Comparison of ENCODE assay signal across 35 cellular contexts in genomic region chr12:112996501-112996900, GRCh38.
"Had no signal": no experiment of that assay in that cellular context is flagged by ENCODE, and none has a peak within 500 bp of the region (broad histone marks: within the 10 kb centered on the region; RNA-seq: fewer than 3 reads in every experiment).

No MANE protein-coding gene starts in this region.

- DNase-seq: activated B cell treated with CpG ODN at 0.5 μM for 24 hours; activated CD4-positive, alpha-beta T cell treated with anti-CD3 and anti-CD28 coated beads for 48 hours; activated CD4-positive, alpha-beta T cell treated with anti-CD3 and anti-CD28 coated beads, Interleukin-2, amount 50 U/mL, for 1 hour; activated CD4-positive, alpha-beta T cell treated with anti-CD3 and anti-CD28 coated beads, Interleukin-2, amount 50 U/mL, for 48 hours; activated CD8-positive, alpha-beta memory T cell treated with anti-CD3 and anti-CD28 coated beads, Interleukin-2, amount 10 ng/mL, durations not matched to agents 7 days and 5 days; activated CD8-positive, alpha-beta memory T cell treated with anti-CD3 and anti-CD28 coated beads, Interleukin-2, amount 50 U/mL, for 4 hours; activated CD8-positive, alpha-beta T cell treated with anti-CD3 and anti-CD28 coated beads, Interleukin-2, amount 10 ng/mL, durations not matched to agents 7 days and 5 days; activated effector memory CD4-positive, alpha-beta T cell treated with Interleukin-2 at 50 U/mL for 16 hours; activated gamma-delta T cell treated with Interleukin-2 at 50 U/mL for 16 hours; activated naive CD4-positive, alpha-beta T cell treated with anti-CD3 and anti-CD28 coated beads, Interleukin-2, amount 50 U/mL, for 16 hours; activated naive CD4-positive, alpha-beta T cell treated with Interleukin-2 at 50 U/mL for 16 hours; activated T-cell treated with anti-CD3 and anti-CD28 coated beads, Interleukin-2, amount 50 U/mL, for 1 hour; amniotic stem cell; anterior cingulate cortex; brain microvascular endothelial cell; dorsolateral prefrontal cortex; effector CD4-positive, alpha-beta T cell; effector memory CD8-positive, alpha-beta T cell; erythroblast; foreskin keratinocyte; gastrocnemius medialis; glutamatergic neuron; heart left ventricle; T-cell; T1000; WERI-Rb-1 had no signal

- H3K4me1 ChIP-seq: esophagus muscularis mucosa, foreskin keratinocyte, gastrocnemius medialis, heart left ventricle had no signal

- H3K27ac ChIP-seq: brain microvascular endothelial cell, coronary artery, dorsolateral prefrontal cortex, esophagus muscularis mucosa, foreskin keratinocyte, gastrocnemius medialis, heart left ventricle, WERI-Rb-1 had no signal

- ATAC-seq: activated CD4-positive, CD25-positive, alpha-beta regulatory T cell treated with anti-CD3 and anti-CD28 coated beads, Interleukin-2, amount 50 U/mL, for 24 hours; activated CD8-positive, alpha-beta memory T cell treated with anti-CD3 and anti-CD28 coated beads, Interleukin-2, amount 10 ng/mL, durations not matched to agents 7 days and 5 days; activated CD8-positive, alpha-beta T cell treated with anti-CD3 and anti-CD28 coated beads, Interleukin-2, amount 10 ng/mL, durations not matched to agents 7 days and 5 days; activated T-helper 17 cell treated with anti-CD3 and anti-CD28 coated beads, Interleukin-2, amount 50 U/mL, for 72 hours; effector memory CD8-positive, alpha-beta T cell; foreskin keratinocyte; gastrocnemius medialis; heart left ventricle; T-cell had no signal

- H3K27me3 Mint-ChIP-seq: activated B cell treated with CpG ODN at 0.5 μM for 24 hours; activated CD8-positive, alpha-beta memory T cell treated with anti-CD3 and anti-CD28 coated beads, Interleukin-2, amount 10 ng/mL, durations not matched to agents 7 days and 5 days; activated naive CD8-positive, alpha-beta T cell; activated T-helper 17 cell treated with anti-CD3 and anti-CD28 coated beads, Interleukin-2, amount 50 U/mL, for 72 hours; central memory CD8-positive, alpha-beta T cell; dendritic cell treated with granulocyte-macrophage colony-stimulating factor and Interleukin-4, amounts not matched to agents 40 ng/mL and 50 ng/mL, for 4 days; effector memory CD8-positive, alpha-beta T cell; T-cell had no signal

- H3K4me3 Mint-ChIP-seq: activated B cell treated with CpG ODN at 0.5 μM for 24 hours; activated CD8-positive, alpha-beta memory T cell treated with anti-CD3 and anti-CD28 coated beads, Interleukin-2, amount 10 ng/mL, durations not matched to agents 7 days and 5 days; activated CD8-positive, alpha-beta T cell treated with anti-CD3 and anti-CD28 coated beads, Interleukin-2, amount 10 ng/mL, durations not matched to agents 7 days and 5 days; activated naive CD8-positive, alpha-beta T cell; activated T-helper 17 cell treated with anti-CD3 and anti-CD28 coated beads, Interleukin-2, amount 50 U/mL, for 72 hours; central memory CD8-positive, alpha-beta T cell; dendritic cell treated with granulocyte-macrophage colony-stimulating factor and Interleukin-4, amounts not matched to agents 40 ng/mL and 50 ng/mL, for 4 days; effector memory CD8-positive, alpha-beta T cell; T-cell; T-helper 1 cell treated with Interleukin-12 subunit alpha and Interleukin-12 subunit beta and Interleukin-4 antibody, amounts not matched to agents 30 μg/mL and 1 μg/mL, for 36 hours; T-helper 2 cell treated with Interferon-gamma antibody and Interleukin-4, amounts not matched to agents 5 μg/mL and 100 μg/mL, for 36 hours had no signal

- H3K27me3 ChIP-seq: brain microvascular endothelial cell, foreskin keratinocyte, gastrocnemius medialis, heart left ventricle had no signal

- H3K4me1 Mint-ChIP-seq: activated T-helper 17 cell treated with anti-CD3 and anti-CD28 coated beads, Interleukin-2, amount 50 U/mL, for 72 hours had no signal

- H3K9me3 Mint-ChIP-seq: activated T-helper 17 cell treated with anti-CD3 and anti-CD28 coated beads, Interleukin-2, amount 50 U/mL, for 72 hours had no signal

- H3K9me3 ChIP-seq: gastrocnemius medialis had no signal

- H3K27ac Mint-ChIP-seq: activated B cell treated with CpG ODN at 0.5 μM for 24 hours; activated CD8-positive, alpha-beta memory T cell treated with anti-CD3 and anti-CD28 coated beads, Interleukin-2, amount 10 ng/mL, durations not matched to agents 7 days and 5 days; activated CD8-positive, alpha-beta T cell treated with anti-CD3 and anti-CD28 coated beads, Interleukin-2, amount 10 ng/mL, durations not matched to agents 7 days and 5 days; activated naive CD8-positive, alpha-beta T cell; activated T-helper 17 cell treated with anti-CD3 and anti-CD28 coated beads, Interleukin-2, amount 50 U/mL, for 72 hours; dendritic cell treated with granulocyte-macrophage colony-stimulating factor and Interleukin-4, amounts not matched to agents 40 ng/mL and 50 ng/mL, for 4 days; effector memory CD8-positive, alpha-beta T cell; T-cell; T-helper 1 cell treated with Interleukin-12 subunit alpha and Interleukin-12 subunit beta and Interleukin-4 antibody, amounts not matched to agents 30 μg/mL and 1 μg/mL, for 36 hours; T-helper 2 cell treated with Interferon-gamma antibody and Interleukin-4, amounts not matched to agents 5 μg/mL and 100 μg/mL, for 36 hours had no signal
